Comparison of ENCODE assay signal across 8 cellular contexts in genomic region chr1:5993553-5994510, GRCh38. TPM values are rescaled to one million over a fixed set of nuclear protein-coding genes. Genes with fewer than 3 reads are reported as not detected.
A peak's percentile ranks its signal among the peaks of the same experiment; 100 is the strongest.
DNase-seq lines count a peak whose midpoint lies in the region; ATAC-seq, FAIRE-seq and TF ChIP-seq lines count a peak whose summit lies in the region.

No MANE protein-coding gene starts in this region.

- peaks cover 8% of the 10 kb centered on the region for H3K4me1 ChIP-seq in ovary (ENCODE audit: insufficient read depth)

- no peaks in the 10 kb centered on the region for H3K9me3 ChIP-seq in ovary

- H3K27ac ChIP-seq in ovary, result no peak overlapping the region

- POLR2A ChIA-PET in T-cell (lab: Charles Lee), result interaction anchor here (0.7 to 1.1 kb wide), 3 partner anchors 32 to 466 kb away, joined by 3 to 4 read pairs (median 4); no protein-coding TSS in a partner anchor

- H3K27me3 Mint-ChIP-seq in T-cell, result no peaks in the 10 kb centered on the region
- H3K27me3 Mint-ChIP-seq in effector memory CD8-positive, alpha-beta T cell, result no peaks in the 10 kb centered on the region

- H3K4me1 Mint-ChIP-seq in T-cell, result peaks cover 39 to 53% (median 51%) of the 10 kb centered on the region in 3 donors
- H3K4me1 Mint-ChIP-seq in effector memory CD8-positive, alpha-beta T cell (ENCODE audit: low read depth in 2 of 2), result peaks cover 44% of the 10 kb centered on the region in 2 donors

- H3K4me3 ChIP-seq in ovary, result peak overlapping the region; percentile 55

- peak; percentile 63 for FAIRE-seq in GM18507 (lab: Jason Lieb, UNC)

- 48 to 51% (median 50%) methylated on average over 29 of the region's 29 CpGs for WGBS in ovary, 3 donors

- peak overlapping the region; percentile 96 to 98 for H3K27ac Mint-ChIP-seq in T-cell
- H3K27ac Mint-ChIP-seq in effector memory CD8-positive, alpha-beta T cell, result peak overlapping the region; percentile 92 to 95

- H3K36me3 Mint-ChIP-seq in T-cell, result no peaks in the 10 kb centered on the region
- H3K36me3 Mint-ChIP-seq in effector memory CD8-positive, alpha-beta T cell (ENCODE audit: insufficient read depth), result peaks cover 24% of the 10 kb centered on the region

- ATAC-seq in T-cell (replicated peaks in 1 of 4), result no peak
- ATAC-seq in effector memory CD8-positive, alpha-beta T cell (replicated peaks), result no peak
- no peak for ATAC-seq in GM21367 (IDR thresholded peaks at IDR 0.05; ENCODE audit: unreplicated experiment)

- TF ChIP-seq CTCF in ovary (IDR thresholded peaks at IDR 0.05), result no peak

- TF ChIP-seq EP300 in ovary (IDR thresholded peaks at IDR 0.05), result no peak

- H3K27me3 ChIP-seq in ovary, result no peaks in the 10 kb centered on the region

- intact Hi-C loops in ovary (cut with DNase I), result no loop called here

- no peak for TF ChIP-seq POLR2A in ovary (IDR thresholded peaks at IDR 0.05)

- peak overlapping the region; percentile 90 to 95 (median 91) for H3K4me3 Mint-ChIP-seq in T-cell
- H3K4me3 Mint-ChIP-seq in effector memory CD8-positive, alpha-beta T cell, result peak overlapping the region; percentile 93 to 97

- CTCF ChIA-PET in T-cell (lab: Charles Lee), result interaction anchor here (0.8 to 0.9 kb wide), 3 partner anchors 31 to 35 kb away, joined by 3 to 5 read pairs (median 3); no protein-coding TSS in a partner anchor

- H3K9me3 Mint-ChIP-seq in T-cell, result no peaks in the 10 kb centered on the region
- no peaks in the 10 kb centered on the region for H3K9me3 Mint-ChIP-seq in effector memory CD8-positive, alpha-beta T cell

- no peaks in the 10 kb centered on the region for H3K36me3 ChIP-seq in ovary

- DNase-seq in GM18507 (ENCODE audit: extremely low spot score, insufficient read length, low read depth) (no peak), T-cell (peak in 2 of 34 experiments; percentile 4 to 15), ovary (peak in 2 of 5 donors; percentile 28 to 47), retina (no peak), pons (ENCODE audit: low spot score) (no peak), NCI-H146 treated with DMSO at 0.1 percent for 48 hours (lab: John Stamatoyannopoulos, UW; ENCODE audit: unreplicated experiment) (no peak)
- DNase-seq in effector memory CD8-positive, alpha-beta T cell, result no peak

RNA-seq across cellular contexts. Expression of gene NPHP4, which starts 1.6 kb away (rescaled TPM):
- total RNA-seq in T-cell (10 to 100 TPM in 1 of 5 donors, 1 to 10 TPM in 4; 9.0 to 10.5 (median 9.8) TPM), ovary (10 to 100 TPM in 6 of 7 donors, 1 to 10 TPM in 1; 7.9 to 20.8 (median 11.0) TPM)
- polyA plus RNA-seq in ovary, result 1 to 10 TPM; 1.5 to 5.7 TPM

RNA-seq across cellular contexts. Expression of gene KCNAB2, which starts 51.9 kb away (rescaled TPM):
- total RNA-seq in T-cell, result 100 to 1,000 TPM; 181 to 270 (median 252) TPM
- total RNA-seq in ovary, result 10 to 100 TPM in 2 of 7 donors, 1 to 10 TPM in 5; 2.9 to 18.3 (median 8.0) TPM
- polyA plus RNA-seq in ovary, result 1 to 10 TPM; 5.4 to 6.3 TPM

Comparison
In these comparisons a context has a peak if more than half of its experiments do, and no peak if none do; other contexts are left out.
1. RNA of gene KCNAB2, which starts 51.9 kb away (total RNA-seq): 181 to 270 TPM in T-cell; 2.9 to 18.3 TPM in ovary; every median in the first group is over 4 times any median in the second.